ENCODE assay signal across 1 cellular context in the genomic region with DNA sequence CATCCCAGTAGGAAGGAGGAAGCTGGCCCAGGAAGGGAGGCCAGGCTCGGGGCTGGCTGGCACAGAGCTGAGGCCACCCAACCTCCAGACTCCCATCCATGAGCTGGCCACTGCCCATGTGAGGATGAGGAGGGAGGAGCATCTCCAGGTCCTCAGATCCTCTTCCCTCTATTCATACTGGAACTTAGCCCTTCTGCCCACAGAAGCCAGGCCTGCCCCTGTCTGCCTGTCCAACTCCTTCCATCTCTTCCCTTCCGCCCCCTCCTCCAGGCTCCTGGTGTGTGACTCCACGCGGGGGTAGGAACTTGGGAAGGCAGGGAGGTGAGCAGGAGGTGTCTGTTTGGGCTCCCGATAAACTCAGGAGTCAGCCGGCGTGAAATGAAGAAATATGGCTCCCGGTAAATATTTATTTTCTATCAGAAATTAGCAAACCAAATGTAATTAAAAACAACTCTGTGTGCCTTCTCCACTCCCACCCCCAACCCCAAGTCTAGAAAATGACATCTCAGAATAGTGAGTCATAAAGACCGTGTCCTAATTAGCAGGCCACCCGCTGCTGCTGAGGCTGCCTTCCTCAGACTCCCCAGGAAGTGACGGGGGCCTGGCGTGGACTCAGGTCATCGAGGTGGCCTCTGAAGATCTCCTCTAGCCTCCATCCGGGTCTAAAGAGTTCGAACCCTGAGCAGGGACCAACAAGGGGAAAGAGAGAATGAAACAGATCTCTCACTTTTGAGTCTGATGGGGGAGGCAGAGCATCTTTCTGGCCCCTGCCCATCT.
A peak's percentile ranks its signal among the peaks of the same experiment; 100 is the strongest.
TF ChIP-seq lines count a peak whose summit lies in the region.

No MANE protein-coding gene starts in this region.

TF ChIP-seq in K562, 482 proteins besides CTCF, POLR2A, EP300 and RAD21 (continued from another document):
- no peak for TF ChIP-seq HNRNPLL (IDR thresholded peaks at IDR 0.05; ENCODE audit: low read depth, low read length, poor library complexity, severe bottlenecking)
- TF ChIP-seq GABPB1 (CRISPR knock-in tag; IDR thresholded peaks at IDR 0.05): peak; percentile 23; the same call in 1 of the 2 replicates
- no peak for TF ChIP-seq DMBX1 (CRISPR knock-in tag; IDR thresholded peaks at IDR 0.05; ENCODE audit: borderline replicate concordance)
- TF ChIP-seq, protein P1, sequence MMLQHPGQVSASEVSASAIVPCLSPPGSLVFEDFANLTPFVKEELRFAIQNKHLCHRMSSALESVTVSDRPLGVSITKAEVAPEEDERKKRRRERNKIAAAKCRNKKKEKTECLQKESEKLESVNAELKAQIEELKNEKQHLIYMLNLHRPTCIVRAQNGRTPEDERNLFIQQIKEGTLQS (IDR thresholded peaks at IDR 0.05): peak; percentile 69
- TF ChIP-seq, protein P1 (CRISPR knock-in tag; conservative IDR thresholded peaks at IDR 0.05): no peak
- TF ChIP-seq, protein P2, sequence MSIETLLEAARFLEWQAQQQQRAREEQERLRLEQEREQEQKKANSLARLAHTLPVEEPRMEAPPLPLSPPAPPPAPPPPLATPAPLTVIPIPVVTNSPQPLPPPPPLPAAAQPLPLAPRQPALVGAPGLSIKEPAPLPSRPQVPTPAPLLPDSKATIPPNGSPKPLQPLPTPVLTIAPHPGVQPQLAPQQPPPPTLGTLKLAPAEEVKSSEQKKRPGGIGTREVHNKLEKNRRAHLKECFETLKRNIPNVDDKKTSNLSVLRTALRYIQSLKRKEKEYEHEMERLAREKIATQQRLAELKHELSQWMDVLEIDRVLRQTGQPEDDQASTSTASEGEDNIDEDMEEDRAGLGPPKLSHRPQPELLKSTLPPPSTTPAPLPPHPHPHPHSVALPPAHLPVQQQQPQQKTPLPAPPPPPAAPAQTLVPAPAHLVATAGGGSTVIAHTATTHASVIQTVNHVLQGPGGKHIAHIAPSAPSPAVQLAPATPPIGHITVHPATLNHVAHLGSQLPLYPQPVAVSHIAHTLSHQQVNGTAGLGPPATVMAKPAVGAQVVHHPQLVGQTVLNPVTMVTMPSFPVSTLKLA (conservative IDR thresholded peaks at IDR 0.05): no peak
- TF ChIP-seq KDM4B (IDR thresholded peaks at IDR 0.05; ENCODE audit: borderline replicate concordance in 2 of 2, low read depth in 1 of 2): no peak
- TF ChIP-seq KLF13 (tag; IDR thresholded peaks at IDR 0.05; ENCODE audit: borderline replicate concordance, low read depth): no peak
- peak; percentile 31; the same call in 1 of the 2 replicates for TF ChIP-seq JUN (IDR thresholded peaks at IDR 0.05; ENCODE audit: borderline replicate concordance, low read depth, low read length)
- TF ChIP-seq JUN (CRISPR knock-in tag; IDR thresholded peaks at IDR 0.05; ENCODE audit: borderline replicate concordance): no peak
- no peak for TF ChIP-seq FOXJ2 (tag; IDR thresholded peaks at IDR 0.05)
- peak; percentile 68; the same call in 1 of the 2 replicates for TF ChIP-seq CREM (IDR thresholded peaks at IDR 0.05; ENCODE audit: low read depth)
- TF ChIP-seq, protein P3, sequence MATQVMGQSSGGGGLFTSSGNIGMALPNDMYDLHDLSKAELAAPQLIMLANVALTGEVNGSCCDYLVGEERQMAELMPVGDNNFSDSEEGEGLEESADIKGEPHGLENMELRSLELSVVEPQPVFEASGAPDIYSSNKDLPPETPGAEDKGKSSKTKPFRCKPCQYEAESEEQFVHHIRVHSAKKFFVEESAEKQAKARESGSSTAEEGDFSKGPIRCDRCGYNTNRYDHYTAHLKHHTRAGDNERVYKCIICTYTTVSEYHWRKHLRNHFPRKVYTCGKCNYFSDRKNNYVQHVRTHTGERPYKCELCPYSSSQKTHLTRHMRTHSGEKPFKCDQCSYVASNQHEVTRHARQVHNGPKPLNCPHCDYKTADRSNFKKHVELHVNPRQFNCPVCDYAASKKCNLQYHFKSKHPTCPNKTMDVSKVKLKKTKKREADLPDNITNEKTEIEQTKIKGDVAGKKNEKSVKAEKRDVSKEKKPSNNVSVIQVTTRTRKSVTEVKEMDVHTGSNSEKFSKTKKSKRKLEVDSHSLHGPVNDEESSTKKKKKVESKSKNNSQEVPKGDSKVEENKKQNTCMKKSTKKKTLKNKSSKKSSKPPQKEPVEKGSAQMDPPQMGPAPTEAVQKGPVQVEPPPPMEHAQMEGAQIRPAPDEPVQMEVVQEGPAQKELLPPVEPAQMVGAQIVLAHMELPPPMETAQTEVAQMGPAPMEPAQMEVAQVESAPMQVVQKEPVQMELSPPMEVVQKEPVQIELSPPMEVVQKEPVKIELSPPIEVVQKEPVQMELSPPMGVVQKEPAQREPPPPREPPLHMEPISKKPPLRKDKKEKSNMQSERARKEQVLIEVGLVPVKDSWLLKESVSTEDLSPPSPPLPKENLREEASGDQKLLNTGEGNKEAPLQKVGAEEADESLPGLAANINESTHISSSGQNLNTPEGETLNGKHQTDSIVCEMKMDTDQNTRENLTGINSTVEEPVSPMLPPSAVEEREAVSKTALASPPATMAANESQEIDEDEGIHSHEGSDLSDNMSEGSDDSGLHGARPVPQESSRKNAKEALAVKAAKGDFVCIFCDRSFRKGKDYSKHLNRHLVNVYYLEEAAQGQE (CRISPR knock-in tag; IDR thresholded peaks at IDR 0.05; ENCODE audit: low read depth): no peak
- TF ChIP-seq PML (IDR thresholded peaks at IDR 0.05; ENCODE audit: low read length): no peak
- TF ChIP-seq, protein P4, sequence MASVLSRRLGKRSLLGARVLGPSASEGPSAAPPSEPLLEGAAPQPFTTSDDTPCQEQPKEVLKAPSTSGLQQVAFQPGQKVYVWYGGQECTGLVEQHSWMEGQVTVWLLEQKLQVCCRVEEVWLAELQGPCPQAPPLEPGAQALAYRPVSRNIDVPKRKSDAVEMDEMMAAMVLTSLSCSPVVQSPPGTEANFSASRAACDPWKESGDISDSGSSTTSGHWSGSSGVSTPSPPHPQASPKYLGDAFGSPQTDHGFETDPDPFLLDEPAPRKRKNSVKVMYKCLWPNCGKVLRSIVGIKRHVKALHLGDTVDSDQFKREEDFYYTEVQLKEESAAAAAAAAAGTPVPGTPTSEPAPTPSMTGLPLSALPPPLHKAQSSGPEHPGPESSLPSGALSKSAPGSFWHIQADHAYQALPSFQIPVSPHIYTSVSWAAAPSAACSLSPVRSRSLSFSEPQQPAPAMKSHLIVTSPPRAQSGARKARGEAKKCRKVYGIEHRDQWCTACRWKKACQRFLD (CRISPR knock-in tag; IDR thresholded peaks at IDR 0.05): peak; percentile 51; the same call in 1 of the 2 replicates
- TF ChIP-seq ARID1B (IDR thresholded peaks at IDR 0.05): peak; percentile 20; the same call in 1 of the 2 replicates
- TF ChIP-seq TEAD4 (IDR thresholded peaks at IDR 0.05; ENCODE audit: low read length): no peak
- no peak for TF ChIP-seq TEAD4 (CRISPR knock-in tag; IDR thresholded peaks at IDR 0.05; ENCODE audit: borderline replicate concordance)
- TF ChIP-seq ARHGAP35 (IDR thresholded peaks at IDR 0.05; ENCODE audit: partially characterized antibody): no peak
- TF ChIP-seq IFI16 (CRISPR knock-in tag; IDR thresholded peaks at IDR 0.05): no peak
- peak; percentile 53; the same call in 1 of the 2 replicates for TF ChIP-seq CREB1 (IDR thresholded peaks at IDR 0.05)
- no peak for TF ChIP-seq CREB1 (CRISPR knock-in tag; IDR thresholded peaks at IDR 0.05)
- TF ChIP-seq NCOA1 (IDR thresholded peaks at IDR 0.05; ENCODE audit: low read depth): no peak
- peak; percentile 75 for TF ChIP-seq GABPA (tag; conservative IDR thresholded peaks at IDR 0.05; ENCODE audit: low read depth)
- no peak for TF ChIP-seq ZNF324 (CRISPR knock-in tag; IDR thresholded peaks at IDR 0.05)
- TF ChIP-seq NELFE (IDR thresholded peaks at IDR 0.05; ENCODE audit: insufficient read depth, insufficient read length): no peak
TF ChIP-seq in K562: peak in this region for 12.
